ENCODE assay signal across 26 cellular contexts in genomic region chr6:106213660-106214276, GRCh38.
DNase-seq lines count a peak whose midpoint lies in the region; ATAC-seq and TF ChIP-seq lines count a peak whose summit lies in the region.
"Had no signal": no experiment of that assay in that cellular context is flagged by ENCODE, and none has a peak within 500 bp of the region (broad histone marks: within the 10 kb centered on the region; RNA-seq: fewer than 3 reads in every experiment).

No MANE protein-coding gene starts in this region.

- ATAC-seq in central memory CD8-positive, alpha-beta T cell (replicated peaks; ENCODE audit: extremely low read depth, poor library complexity, severe bottlenecking) = no peak
- ATAC-seq in natural killer cell treated with Interleukin-12 subunit alpha and Interleukin-12 subunit beta and Interleukin-15 and Interleukin-18, amount 100 ng/mL, for 72 hours = peak in 1 of 2 donors; percentile 52
- ATAC-seq in HG03159 (IDR thresholded peaks at IDR 0.05; ENCODE audit: unreplicated experiment) = no peak

- no peaks in the 10 kb centered on the region for H3K27me3 ChIP-seq in OCI-LY3 (ENCODE audit: low read depth, low read length)
- H3K27me3 ChIP-seq: BE2C, Peyer's patch had no signal

- H3K27ac ChIP-seq in HEK293 (ENCODE audit: extremely low read depth, low read depth, low read length) (no peak overlapping the region), OCI-LY3 (ENCODE audit: low read length) (no peak overlapping the region)
- H3K27ac ChIP-seq: GM23248, KMS-11, Peyer's patch had no signal

- POLR2A ChIA-PET in HEK293 (lab: Yijun Ruan, JAX) = no interaction called here

- no peaks in the 10 kb centered on the region for H3K9me3 Mint-ChIP-seq in central memory CD8-positive, alpha-beta T cell
- no peaks in the 10 kb centered on the region for H3K9me3 Mint-ChIP-seq in natural killer cell treated with Interleukin-12 subunit alpha and Interleukin-12 subunit beta and Interleukin-15 and Interleukin-18, amount 100 ng/mL, for 72 hours
- H3K9me3 Mint-ChIP-seq: CD8-positive, alpha-beta memory T cell; H9; HFFc6 had no signal

- H3K36me3 ChIP-seq in HEK293 (ENCODE audit: control insufficient read depth in 2 of 2, insufficient read depth in 1 of 2, low read length in 2 of 2) (no peaks in the 10 kb centered on the region), OCI-LY3 (replicated peaks; ENCODE audit: low read depth, low read length) (peaks cover 7% of the 10 kb centered on the region)
- H3K36me3 ChIP-seq: BE2C, Peyer's patch had no signal

- H3K36me3 Mint-ChIP-seq in central memory CD8-positive, alpha-beta T cell (ENCODE audit: insufficient read depth) = peaks cover 4% of the 10 kb centered on the region
- no peaks in the 10 kb centered on the region for H3K36me3 Mint-ChIP-seq in natural killer cell treated with Interleukin-12 subunit alpha and Interleukin-12 subunit beta and Interleukin-15 and Interleukin-18, amount 100 ng/mL, for 72 hours

- no peak overlapping the region for H3K4me3 Mint-ChIP-seq in central memory CD8-positive, alpha-beta T cell
- H3K4me3 Mint-ChIP-seq in natural killer cell treated with Interleukin-12 subunit alpha and Interleukin-12 subunit beta and Interleukin-15 and Interleukin-18, amount 100 ng/mL, for 72 hours = no peak overlapping the region
- H3K4me3 Mint-ChIP-seq: CD14-positive monocyte; CD8-positive, alpha-beta memory T cell; H9; HFFc6; IgD-negative memory B cell had no signal

- H3K4me3 ChIP-seq in HEK293 (ENCODE audit: low read depth, low read length) (no peak overlapping the region), OCI-LY3 (ENCODE audit: low read length) (no peak overlapping the region)
- H3K4me3 ChIP-seq: GM23248, Peyer's patch had no signal

- peak overlapping the region; percentile 0; the same call in 1 of the 2 replicates for H3K4me2 ChIP-seq in OCI-LY3 (ENCODE audit: low read length)
- H3K4me2 ChIP-seq: KMS-11 had no signal

- no peaks in the 10 kb centered on the region for H3K27me3 Mint-ChIP-seq in central memory CD8-positive, alpha-beta T cell
- no peaks in the 10 kb centered on the region for H3K27me3 Mint-ChIP-seq in natural killer cell treated with Interleukin-12 subunit alpha and Interleukin-12 subunit beta and Interleukin-15 and Interleukin-18, amount 100 ng/mL, for 72 hours
- H3K27me3 Mint-ChIP-seq: CD8-positive, alpha-beta memory T cell; IgD-negative memory B cell had no signal

- H3K27ac Mint-ChIP-seq in central memory CD8-positive, alpha-beta T cell (ENCODE audit: low read depth) = peak overlapping the region; percentile 66
- peak overlapping the region; percentile 46 to 63 for H3K27ac Mint-ChIP-seq in natural killer cell treated with Interleukin-12 subunit alpha and Interleukin-12 subunit beta and Interleukin-15 and Interleukin-18, amount 100 ng/mL, for 72 hours
- H3K27ac Mint-ChIP-seq: CD14-positive monocyte, H9, HFFc6, IgD-negative memory B cell had no signal

- no peak for DNase-seq in central memory CD8-positive, alpha-beta T cell (ENCODE audit: low spot score in 2 of 2)
- DNase-seq in natural killer cell treated with Interleukin-12 subunit alpha and Interleukin-12 subunit beta and Interleukin-15 and Interleukin-18, amount 100 ng/mL, for 72 hours (ENCODE audit: low spot score) = no peak
- DNase-seq in T-helper 1 cell (no peak), kidney tubule cell (ENCODE audit: low spot score) (no peak)
- no peak for DNase-seq in stimulated activated CD4-positive, alpha-beta T cell treated with anti-CD3 and anti-CD28 coated beads, Interleukin-15, amount 100 ng/mL, for 24 hours
- DNase-seq: BE2C; CD8-positive, alpha-beta memory T cell; DMS 273 treated with DMSO at 0.1 percent for 48 hours; DMS79; EL; GF-D8; GM23248; H9; HFFc6; MM.1S; NCI-H2029 treated with DMSO at 0.1 percent for 48 hours; NCI-H2227 treated with DMSO at 0.1 percent for 48 hours; OCI-M1; Peyer's patch; SHP77 treated with DMSO at 0.1 percent for 48 hours had no signal

- no peak overlapping the region for H2AFZ ChIP-seq in OCI-LY3 (ENCODE audit: low read depth, low read length)
- H2AFZ ChIP-seq: GM23248 had no signal

- H3K9ac ChIP-seq in OCI-LY3 (ENCODE audit: low read length) = no peak overlapping the region
- H3K9ac ChIP-seq: GM23248, KMS-11 had no signal

- H3K9me3 ChIP-seq in HEK293 (ENCODE audit: control insufficient read depth, insufficient read depth, low read depth, low read length) (no peaks in the 10 kb centered on the region), OCI-LY3 (ENCODE audit: insufficient read depth, low read length) (peaks cover 5% of the 10 kb centered on the region; the same call in 1 of the 2 replicates)
- H3K9me3 ChIP-seq: BE2C, Peyer's patch had no signal

- peaks cover 30% of the 10 kb centered on the region for H3K4me1 Mint-ChIP-seq in central memory CD8-positive, alpha-beta T cell
- H3K4me1 Mint-ChIP-seq in natural killer cell treated with Interleukin-12 subunit alpha and Interleukin-12 subunit beta and Interleukin-15 and Interleukin-18, amount 100 ng/mL, for 72 hours (ENCODE audit: low read depth in 2 of 2) = peaks cover 24 to 31% of the 10 kb centered on the region in 2 donors

- H3K79me2 ChIP-seq in OCI-LY3 (ENCODE audit: low read length) = no peaks in the 10 kb centered on the region; the same call in 1 of the 2 replicates

- H3K4me1 ChIP-seq in HEK293 (ENCODE audit: control insufficient read depth, insufficient read depth, low read length) (no peaks in the 10 kb centered on the region), OCI-LY3 (ENCODE audit: low read length) (peaks cover 40% of the 10 kb centered on the region)
- H3K4me1 ChIP-seq: BE2C, Peyer's patch had no signal

- H4K20me1 ChIP-seq in OCI-LY3 (ENCODE audit: insufficient read depth, low read length) = no peaks in the 10 kb centered on the region

- TF ChIP-seq CTCF in HEK293 (tag by site-specific recombination; IDR thresholded peaks at IDR 0.05) (no peak), OCI-LY3 (IDR thresholded peaks at IDR 0.05; ENCODE audit: low read depth, low read length) (no peak)

- CTCF ChIA-PET in HEK293 (lab: Yijun Ruan, JAX) = interaction anchor here (0.5 to 3.4 kb wide), 4 partner anchors 9 to 790 kb away, joined by 3 to 37 read pairs (median 5); no protein-coding TSS in a partner anchor

TF ChIP-seq in HEK293, 187 proteins besides CTCF, POLR2A, EP300 and RAD21:
- TF ChIP-seq WT1 (tag by site-specific recombination; IDR thresholded peaks at IDR 0.05) (no peak), GLIS1 (tag by site-specific recombination; IDR thresholded peaks at IDR 0.05) (no peak), GFI1B (tag by site-specific recombination; IDR thresholded peaks at IDR 0.05) (no peak), GLI4 (tag by site-specific recombination; IDR thresholded peaks at IDR 0.05) (no peak), SP3 (tag by site-specific recombination; IDR thresholded peaks at IDR 0.05) (no peak), ZNF26 (tag by site-specific recombination; IDR thresholded peaks at IDR 0.05) (no peak), ZXDB (tag by site-specific recombination; IDR thresholded peaks at IDR 0.05) (no peak), ZNF664 (tag by site-specific recombination; IDR thresholded peaks at IDR 0.05) (peak; percentile 93)
